19 cellular contexts compared by ENCODE assay signal in the genomic region with DNA sequence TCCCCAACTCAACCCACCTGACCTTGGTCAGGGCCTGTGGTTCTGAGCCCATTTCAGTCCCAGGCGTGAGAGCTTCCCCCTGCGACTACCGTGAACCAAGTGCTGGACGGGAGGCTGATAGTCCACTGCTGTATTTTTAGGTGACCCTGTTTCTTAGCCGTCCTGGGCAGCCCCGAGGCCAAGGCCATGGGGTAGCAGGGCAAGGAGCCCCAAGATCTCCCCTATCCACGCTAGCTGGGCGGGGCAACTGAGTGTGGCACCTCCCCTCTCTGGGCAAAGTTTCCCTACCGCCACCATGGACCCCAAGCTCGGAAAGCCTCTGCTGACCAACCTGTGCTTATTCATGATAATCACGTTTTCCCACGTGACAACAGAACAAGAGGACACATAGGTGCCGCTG. TPM values are rescaled to one million over a fixed set of nuclear protein-coding genes. Genes with fewer than 3 reads are reported as not detected.
"Had no signal": no experiment of that assay in that cellular context is flagged by ENCODE, and none has a peak within 500 bp of the region (broad histone marks: within the 10 kb centered on the region; RNA-seq: fewer than 3 reads in every experiment).

No MANE protein-coding gene starts in this region.

- H3K4me1 ChIP-seq: prostate gland, uterus had no signal

- H3K4me3 ChIP-seq: hepatocyte, prostate gland, thyroid gland, uterus had no signal

- H3K4me2 ChIP-seq: hepatocyte had no signal

- DNase-seq: activated CD4-positive, alpha-beta T cell treated with anti-CD3 and anti-CD28 coated beads, Interleukin-2, amount 10 ng/mL, durations not matched to agents 7 days and 5 days; activated CD8-positive, alpha-beta memory T cell treated with anti-CD3 and anti-CD28 coated beads for 24 hours; activated gamma-delta T cell treated with Interleukin-2 at 50 U/mL for 16 hours; activated naive CD8-positive, alpha-beta T cell treated with anti-CD3 and anti-CD28 coated beads for 36 hours; amygdala; cerebellar nuclear complex; dorsolateral prefrontal cortex; endodermal cell; mesendoderm; sigmoid colon; stimulated activated CD4-positive, alpha-beta T cell treated with anti-CD3 and anti-CD28 coated beads, Interleukin-12 subunit alpha, Interleukin-12 subunit beta, amount 100 ng/mL, for 4 hours; stimulated activated CD4-positive, alpha-beta T cell treated with anti-CD3 and anti-CD28 coated beads, Interleukin-2, amount 100 ng/mL, for 24 hours; SW 1271 had no signal

- H3K27me3 ChIP-seq: brain microvascular endothelial cell, dorsolateral prefrontal cortex, hepatocyte, sigmoid colon, thyroid gland, uterus had no signal

- H3K9me3 ChIP-seq: prostate gland, sigmoid colon, thyroid gland, uterus had no signal

- H3K27ac ChIP-seq: brain microvascular endothelial cell, dorsolateral prefrontal cortex, hepatocyte, prostate gland, thyroid gland had no signal

- H2AFZ ChIP-seq: hepatocyte had no signal

- H3K36me3 ChIP-seq: brain microvascular endothelial cell, prostate gland, sigmoid colon, thyroid gland, uterus had no signal

RNA-seq across cellular contexts. Expression of gene KLHL30, which starts 0.6 kb away (rescaled TPM):
- total RNA-seq: activated CD4-positive, alpha-beta T cell treated with anti-CD3 and anti-CD28 coated beads, Interleukin-2, amount 10 ng/mL, durations not matched to agents 7 days and 5 days; activated naive CD8-positive, alpha-beta T cell treated with anti-CD3 and anti-CD28 coated beads for 36 hours; endodermal cell; hepatocyte had no signal

RNA-seq across cellular contexts. Expression of gene ERFE, which starts 20.9 kb away (rescaled TPM):
- total RNA-seq: activated CD4-positive, alpha-beta T cell treated with anti-CD3 and anti-CD28 coated beads, Interleukin-2, amount 10 ng/mL, durations not matched to agents 7 days and 5 days; left lobe of liver had no signal

RNA-seq across cellular contexts. Expression of gene ESPNL, which starts 37.7 kb away (rescaled TPM):
- total RNA-seq: activated naive CD8-positive, alpha-beta T cell treated with anti-CD3 and anti-CD28 coated beads for 36 hours had no signal
